1 cellular context compared by ENCODE assay signal in the genomic region with DNA sequence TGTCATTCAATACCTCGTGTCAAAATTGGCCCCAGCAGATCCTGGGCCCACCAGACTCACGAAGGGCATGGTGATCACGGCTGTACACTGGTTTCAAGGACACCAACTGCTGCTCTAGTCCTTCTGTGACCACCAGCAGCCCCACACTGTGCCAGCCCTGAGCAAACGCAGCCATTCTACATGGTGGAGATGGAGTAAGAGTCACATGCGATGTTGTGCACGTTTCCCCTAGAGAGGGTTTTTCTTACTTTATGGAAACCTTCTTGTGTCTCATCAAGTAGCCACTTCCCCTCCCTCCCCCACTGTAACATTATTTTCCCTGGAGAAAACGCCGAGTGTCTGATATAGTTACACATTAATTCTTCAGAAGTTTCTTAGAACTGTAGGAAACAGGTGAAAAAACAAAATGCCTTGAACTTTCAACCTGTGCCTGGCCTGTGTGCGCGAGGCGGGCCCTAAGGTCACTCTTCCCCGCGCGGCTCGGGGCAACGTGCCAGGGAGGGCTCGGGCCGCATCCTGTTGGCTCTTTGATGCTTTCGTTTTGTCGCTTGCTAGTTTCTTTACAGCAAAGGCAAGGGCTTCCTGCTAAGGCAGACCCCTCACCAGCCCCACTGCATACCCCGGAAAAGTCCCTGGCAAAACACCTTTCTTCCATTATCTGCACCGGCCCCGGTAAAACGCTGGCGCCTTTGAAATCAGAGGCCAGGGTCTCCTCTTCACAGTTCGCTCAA.
TF ChIP-seq lines count a peak whose summit lies in the region.

No MANE protein-coding gene starts in this region.

TF ChIP-seq in endothelial cell of umbilical vein, 7 proteins besides CTCF, POLR2A, EP300 and RAD21:
- peak; percentile 43 for TF ChIP-seq POLR2AphosphoS5 (IDR thresholded peaks at IDR 0.05; ENCODE audit: insufficient read depth, low read depth, low read length)
- TF ChIP-seq GATA2 (IDR thresholded peaks at IDR 0.05; ENCODE audit: insufficient read depth, insufficient read length, low read depth, low read length) = no peak
- no peak for TF ChIP-seq JUN (IDR thresholded peaks at IDR 0.05; ENCODE audit: borderline replicate concordance, insufficient read depth, insufficient read length, low read depth)
- TF ChIP-seq FOS (IDR thresholded peaks at IDR 0.05; ENCODE audit: borderline replicate concordance, insufficient read depth, low read length) = no peak
- no peak for TF ChIP-seq EZH2 (IDR thresholded peaks at IDR 0.05; ENCODE audit: borderline replicate concordance, low read depth, low read length, severe bottlenecking)
- TF ChIP-seq, protein P1, sequence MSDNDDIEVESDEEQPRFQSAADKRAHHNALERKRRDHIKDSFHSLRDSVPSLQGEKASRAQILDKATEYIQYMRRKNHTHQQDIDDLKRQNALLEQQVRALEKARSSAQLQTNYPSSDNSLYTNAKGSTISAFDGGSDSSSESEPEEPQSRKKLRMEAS (IDR thresholded peaks at IDR 0.05; ENCODE audit: insufficient read depth, insufficient read length) = no peak
- no peak for TF ChIP-seq MYC (IDR thresholded peaks at IDR 0.05; ENCODE audit: low read depth, low read length)
